Comparison of ENCODE assay signal across 19 cellular contexts in genomic region chr19:41703602-41704293, GRCh38. TPM values are rescaled to one million over a fixed set of nuclear protein-coding genes. Genes with fewer than 3 reads are reported as not detected.
"Had no signal": no experiment of that assay in that cellular context is flagged by ENCODE, and none has a peak within 500 bp of the region (broad histone marks: within the 10 kb centered on the region; RNA-seq: fewer than 3 reads in every experiment).

No MANE protein-coding gene starts in this region.

- H3K27ac ChIP-seq: gastroesophageal sphincter, heart right ventricle, lower lobe of right lung, ovary, tibial artery had no signal

- H3K27me3 ChIP-seq: ovary had no signal

- H3K9me3 ChIP-seq: gastroesophageal sphincter, heart right ventricle, lower lobe of right lung, ovary, tibial artery had no signal

- H3K4me1 Mint-ChIP-seq: mesothelial cell of epicardium, neural crest cell had no signal

- H3K4me1 ChIP-seq: gastroesophageal sphincter, heart right ventricle, lower lobe of right lung, tibial artery had no signal

- H3K36me3 ChIP-seq: gastroesophageal sphincter, heart right ventricle, lower lobe of right lung, ovary, tibial artery had no signal

- ATAC-seq: activated CD4-positive, CD25-positive, alpha-beta regulatory T cell treated with anti-CD3 and anti-CD28 coated beads, Interleukin-2, amount 50 U/mL, for 24 hours; gastroesophageal sphincter; heart right ventricle; left cardiac atrium; lower lobe of right lung had no signal

- H3K4me3 Mint-ChIP-seq: mesothelial cell of epicardium; neural crest cell; T-helper 2 cell treated with Interferon-gamma antibody and Interleukin-4, amounts not matched to agents 5 μg/mL and 100 μg/mL, for 36 hours had no signal

- H3K27ac Mint-ChIP-seq: mesothelial cell of epicardium; T-helper 2 cell treated with Interferon-gamma antibody and Interleukin-4, amounts not matched to agents 5 μg/mL and 100 μg/mL, for 36 hours had no signal

- DNase-seq: activated gamma-delta T cell treated with Interleukin-2 at 50 U/mL for 16 hours; activated T-cell treated with anti-CD3 and anti-CD28 coated beads, Interleukin-2, amount 50 U/mL, for 48 hours; erythroblast; heart right ventricle; left cardiac atrium; lower lobe of right lung; ovary; stimulated activated CD4-positive, alpha-beta T cell treated with anti-CD3 and anti-CD28 coated beads, Interleukin-15, amount 100 ng/mL, for 24 hours; stimulated activated CD4-positive, alpha-beta T cell treated with anti-CD3 and anti-CD28 coated beads, Interleukin-4, amount 100 ng/mL, for 1 hour; stimulated activated naive CD4-positive, alpha-beta T cell had no signal

- H3K4me3 ChIP-seq: gastroesophageal sphincter, heart right ventricle, lower lobe of right lung, ovary, tibial artery had no signal

- H3K9me3 Mint-ChIP-seq: T-helper 2 cell treated with Interferon-gamma antibody and Interleukin-4, amounts not matched to agents 5 μg/mL and 100 μg/mL, for 36 hours had no signal

RNA-seq across cellular contexts. Expression of gene CEACAM5, which starts 4.7 kb away (rescaled TPM):
- total RNA-seq: dermis microvascular lymphatic vessel endothelial cell, heart right ventricle, left cardiac atrium, mesothelial cell of epicardium, neural crest cell, SK-MEL-5 had no signal
- polyA plus RNA-seq: ovary had no signal

RNA-seq across cellular contexts. Expression of gene CEACAM7, which starts 15.7 kb away (rescaled TPM):
- total RNA-seq: heart right ventricle, left cardiac atrium, lower lobe of right lung, mesothelial cell of epicardium, neural crest cell, SK-MEL-5 had no signal
- polyA plus RNA-seq: heart right ventricle, ovary had no signal

RNA-seq across cellular contexts. Expression of gene CEACAM6, which starts 51.6 kb away (rescaled TPM):
- total RNA-seq: dermis microvascular lymphatic vessel endothelial cell, mesothelial cell of epicardium, neural crest cell, SK-MEL-5, subcutaneous adipose tissue had no signal
